In genomic region chr11:8698379-8698851, GRCh38 we compare ENCODE assay signal across 1 cellular context.
TF ChIP-seq lines count a peak whose summit lies in the region.

No MANE protein-coding gene starts in this region.

TF ChIP-seq in SK-N-SH treated with all-trans-retinoic acid at 6 μM for 48 hours, 23 proteins besides CTCF, POLR2A, EP300 and RAD21 (continued from another document):
- TF ChIP-seq PATZ1 (CRISPR knock-in tag; IDR thresholded peaks at IDR 0.05; ENCODE audit: borderline replicate concordance) (no peak), ZC3H10 (CRISPR knock-in tag; IDR thresholded peaks at IDR 0.05) (no peak), GLIS3 (CRISPR knock-in tag; IDR thresholded peaks at IDR 0.05) (no peak), ZFP30 (CRISPR knock-in tag; IDR thresholded peaks at IDR 0.05) (no peak), CSRNP3 (CRISPR knock-in tag; IDR thresholded peaks at IDR 0.05) (no peak), SNAI2 (CRISPR knock-in tag; IDR thresholded peaks at IDR 0.05) (no peak), ESRRG (CRISPR knock-in tag; IDR thresholded peaks at IDR 0.05) (no peak), PPARA (CRISPR knock-in tag; IDR thresholded peaks at IDR 0.05; ENCODE audit: borderline replicate concordance) (no peak), ZFP3 (CRISPR knock-in tag; IDR thresholded peaks at IDR 0.05) (no peak), ISL1 (CRISPR knock-in tag; IDR thresholded peaks at IDR 0.05) (no peak), TCF4 (CRISPR knock-in tag; IDR thresholded peaks at IDR 0.05; ENCODE audit: borderline replicate concordance) (no peak), CSDC2 (CRISPR knock-in tag; IDR thresholded peaks at IDR 0.05) (no peak), POU6F1 (CRISPR knock-in tag; IDR thresholded peaks at IDR 0.05; ENCODE audit: borderline replicate concordance, low read depth) (no peak)
